1 cellular context compared by ENCODE assay signal in genomic region chr14:54944737-54945391, GRCh38.
A peak's percentile ranks its signal among the peaks of the same experiment; 100 is the strongest.
TF ChIP-seq lines count a peak whose summit lies in the region.

No MANE protein-coding gene starts in this region.

TF ChIP-seq in HepG2, 621 proteins besides CTCF, POLR2A, EP300 and RAD21 (continued from another document and continues in another):
- TF ChIP-seq, protein P1, sequence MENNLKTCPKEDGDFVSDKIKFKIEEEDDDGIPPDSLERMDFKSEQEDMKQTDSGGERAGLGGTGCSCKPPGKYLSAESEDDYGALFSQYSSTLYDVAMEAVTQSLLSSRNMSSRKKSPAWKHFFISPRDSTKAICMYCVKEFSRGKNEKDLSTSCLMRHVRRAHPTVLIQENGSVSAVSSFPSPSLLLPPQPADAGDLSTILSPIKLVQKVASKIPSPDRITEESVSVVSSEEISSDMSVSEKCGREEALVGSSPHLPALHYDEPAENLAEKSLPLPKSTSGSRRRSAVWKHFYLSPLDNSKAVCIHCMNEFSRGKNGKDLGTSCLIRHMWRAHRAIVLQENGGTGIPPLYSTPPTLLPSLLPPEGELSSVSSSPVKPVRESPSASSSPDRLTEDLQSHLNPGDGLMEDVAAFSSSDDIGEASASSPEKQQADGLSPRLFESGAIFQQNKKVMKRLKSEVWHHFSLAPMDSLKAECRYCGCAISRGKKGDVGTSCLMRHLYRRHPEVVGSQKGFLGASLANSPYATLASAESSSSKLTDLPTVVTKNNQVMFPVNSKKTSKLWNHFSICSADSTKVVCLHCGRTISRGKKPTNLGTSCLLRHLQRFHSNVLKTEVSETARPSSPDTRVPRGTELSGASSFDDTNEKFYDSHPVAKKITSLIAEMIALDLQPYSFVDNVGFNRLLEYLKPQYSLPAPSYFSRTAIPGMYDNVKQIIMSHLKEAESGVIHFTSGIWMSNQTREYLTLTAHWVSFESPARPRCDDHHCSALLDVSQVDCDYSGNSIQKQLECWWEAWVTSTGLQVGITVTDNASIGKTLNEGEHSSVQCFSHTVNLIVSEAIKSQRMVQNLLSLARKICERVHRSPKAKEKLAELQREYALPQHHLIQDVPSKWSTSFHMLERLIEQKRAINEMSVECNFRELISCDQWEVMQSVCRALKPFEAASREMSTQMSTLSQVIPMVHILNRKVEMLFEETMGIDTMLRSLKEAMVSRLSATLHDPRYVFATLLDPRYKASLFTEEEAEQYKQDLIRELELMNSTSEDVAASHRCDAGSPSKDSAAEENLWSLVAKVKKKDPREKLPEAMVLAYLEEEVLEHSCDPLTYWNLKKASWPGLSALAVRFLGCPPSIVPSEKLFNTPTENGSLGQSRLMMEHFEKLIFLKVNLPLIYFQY (CRISPR knock-in tag; IDR thresholded peaks at IDR 0.05; ENCODE audit: borderline replicate concordance): no peak
- TF ChIP-seq ELF4 (CRISPR knock-in tag; IDR thresholded peaks at IDR 0.05; ENCODE audit: borderline replicate concordance) (peak; percentile 18; the same call in 1 of the 2 replicates), KLF15 (CRISPR knock-in tag; IDR thresholded peaks at IDR 0.05; ENCODE audit: borderline replicate concordance) (no peak), ZBTB8A (CRISPR knock-in tag; IDR thresholded peaks at IDR 0.05; ENCODE audit: borderline replicate concordance, low read depth) (no peak), ZNF746 (CRISPR knock-in tag; IDR thresholded peaks at IDR 0.05) (no peak; the same call in 1 of the 2 replicates), U2AF1 (optimal IDR thresholded peaks at IDR 0.05; ENCODE audit: low read depth, low read length) (no peak), GTF3A (CRISPR knock-in tag; conservative IDR thresholded peaks at IDR 0.05) (no peak), ZNF264 (CRISPR knock-in tag; IDR thresholded peaks at IDR 0.05) (no peak; the same call in 1 of the 2 replicates), ZNF3 (CRISPR knock-in tag; IDR thresholded peaks at IDR 0.05) (no peak), BRD4 (CRISPR knock-in tag; IDR thresholded peaks at IDR 0.05) (no peak), ZNF598 (CRISPR knock-in tag; IDR thresholded peaks at IDR 0.05; ENCODE audit: borderline replicate concordance) (no peak), HMG20A (CRISPR knock-in tag; IDR thresholded peaks at IDR 0.05; ENCODE audit: borderline replicate concordance) (peak; percentile 72; the same call in 1 of the 2 replicates), ZNF644 (CRISPR knock-in tag; IDR thresholded peaks at IDR 0.05; ENCODE audit: low read depth) (0 out of 2 replicates have a peak, but pooled peaks have one; percentile 56), GABPA (IDR thresholded peaks at IDR 0.05; ENCODE audit: low read depth, low read length) (no peak), GABPA (CRISPR knock-in tag; IDR thresholded peaks at IDR 0.05; ENCODE audit: low read depth) (peak; percentile 36; the same call in 1 of the 2 replicates), ZNF556 (CRISPR knock-in tag; IDR thresholded peaks at IDR 0.05; ENCODE audit: borderline replicate concordance) (no peak), ZNF629 (CRISPR knock-in tag; conservative IDR thresholded peaks at IDR 0.05) (no peak; the same call in 1 of the 2 replicates), NR2F2 (IDR thresholded peaks at IDR 0.05; ENCODE audit: borderline replicate concordance, low read depth) (peak; percentile 62; the same call in 1 of the 2 replicates), KLF9 (CRISPR knock-in tag; IDR thresholded peaks at IDR 0.05; ENCODE audit: low read depth) (no peak), MTF2 (CRISPR knock-in tag; IDR thresholded peaks at IDR 0.05; ENCODE audit: borderline replicate concordance) (no peak), ZNF781 (CRISPR knock-in tag; IDR thresholded peaks at IDR 0.05; ENCODE audit: borderline replicate concordance, not compliant biosample characterization) (no peak), ZNF274 (CRISPR knock-in tag; IDR thresholded peaks at IDR 0.05) (no peak), CREM (IDR thresholded peaks at IDR 0.05) (peak; percentile 60; the same call in 1 of the 2 replicates), CREM (CRISPR knock-in tag; IDR thresholded peaks at IDR 0.05) (no peak), POGZ (CRISPR knock-in tag; IDR thresholded peaks at IDR 0.05) (peak; percentile 88), SNAPC2 (CRISPR knock-in tag; IDR thresholded peaks at IDR 0.05) (no peak), BRF2 (CRISPR knock-in tag; IDR thresholded peaks at IDR 0.05) (no peak), SAFB2 (CRISPR knock-in tag; IDR thresholded peaks at IDR 0.05; ENCODE audit: borderline replicate concordance, low read depth) (no peak), SMAD1 (CRISPR knock-in tag; IDR thresholded peaks at IDR 0.05; ENCODE audit: borderline replicate concordance, low read depth) (no peak), ZBTB39 (CRISPR knock-in tag; IDR thresholded peaks at IDR 0.05) (no peak), REXO4 (CRISPR knock-in tag; IDR thresholded peaks at IDR 0.05; ENCODE audit: borderline replicate concordance) (no peak), HDAC1 (CRISPR knock-in tag; IDR thresholded peaks at IDR 0.05) (peak; percentile 47; the same call in 1 of the 2 replicates), PAF1 (CRISPR knock-in tag; IDR thresholded peaks at IDR 0.05) (no peak), ZNF713 (CRISPR knock-in tag; IDR thresholded peaks at IDR 0.05) (no peak), RAD51 (IDR thresholded peaks at IDR 0.05; ENCODE audit: borderline replicate concordance) (no peak), ZNF605 (CRISPR knock-in tag; IDR thresholded peaks at IDR 0.05) (no peak), RBM39 (IDR thresholded peaks at IDR 0.05; ENCODE audit: low read depth, low read length, poor library complexity, severe bottlenecking) (no peak), HNRNPH1 (optimal IDR thresholded peaks at IDR 0.05; ENCODE audit: low read depth, low read length) (no peak)
- TF ChIP-seq, protein P2, sequence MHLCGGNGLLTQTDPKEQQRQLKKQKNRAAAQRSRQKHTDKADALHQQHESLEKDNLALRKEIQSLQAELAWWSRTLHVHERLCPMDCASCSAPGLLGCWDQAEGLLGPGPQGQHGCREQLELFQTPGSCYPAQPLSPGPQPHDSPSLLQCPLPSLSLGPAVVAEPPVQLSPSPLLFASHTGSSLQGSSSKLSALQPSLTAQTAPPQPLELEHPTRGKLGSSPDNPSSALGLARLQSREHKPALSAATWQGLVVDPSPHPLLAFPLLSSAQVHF (CRISPR knock-in tag; IDR thresholded peaks at IDR 0.05): no peak
- TF ChIP-seq, protein P3, sequence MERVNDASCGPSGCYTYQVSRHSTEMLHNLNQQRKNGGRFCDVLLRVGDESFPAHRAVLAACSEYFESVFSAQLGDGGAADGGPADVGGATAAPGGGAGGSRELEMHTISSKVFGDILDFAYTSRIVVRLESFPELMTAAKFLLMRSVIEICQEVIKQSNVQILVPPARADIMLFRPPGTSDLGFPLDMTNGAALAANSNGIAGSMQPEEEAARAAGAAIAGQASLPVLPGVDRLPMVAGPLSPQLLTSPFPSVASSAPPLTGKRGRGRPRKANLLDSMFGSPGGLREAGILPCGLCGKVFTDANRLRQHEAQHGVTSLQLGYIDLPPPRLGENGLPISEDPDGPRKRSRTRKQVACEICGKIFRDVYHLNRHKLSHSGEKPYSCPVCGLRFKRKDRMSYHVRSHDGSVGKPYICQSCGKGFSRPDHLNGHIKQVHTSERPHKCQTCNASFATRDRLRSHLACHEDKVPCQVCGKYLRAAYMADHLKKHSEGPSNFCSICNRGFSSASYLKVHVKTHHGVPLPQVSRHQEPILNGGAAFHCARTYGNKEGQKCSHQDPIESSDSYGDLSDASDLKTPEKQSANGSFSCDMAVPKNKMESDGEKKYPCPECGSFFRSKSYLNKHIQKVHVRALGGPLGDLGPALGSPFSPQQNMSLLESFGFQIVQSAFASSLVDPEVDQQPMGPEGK (CRISPR knock-in tag; IDR thresholded peaks at IDR 0.05): no peak
- TF ChIP-seq, protein P4, sequence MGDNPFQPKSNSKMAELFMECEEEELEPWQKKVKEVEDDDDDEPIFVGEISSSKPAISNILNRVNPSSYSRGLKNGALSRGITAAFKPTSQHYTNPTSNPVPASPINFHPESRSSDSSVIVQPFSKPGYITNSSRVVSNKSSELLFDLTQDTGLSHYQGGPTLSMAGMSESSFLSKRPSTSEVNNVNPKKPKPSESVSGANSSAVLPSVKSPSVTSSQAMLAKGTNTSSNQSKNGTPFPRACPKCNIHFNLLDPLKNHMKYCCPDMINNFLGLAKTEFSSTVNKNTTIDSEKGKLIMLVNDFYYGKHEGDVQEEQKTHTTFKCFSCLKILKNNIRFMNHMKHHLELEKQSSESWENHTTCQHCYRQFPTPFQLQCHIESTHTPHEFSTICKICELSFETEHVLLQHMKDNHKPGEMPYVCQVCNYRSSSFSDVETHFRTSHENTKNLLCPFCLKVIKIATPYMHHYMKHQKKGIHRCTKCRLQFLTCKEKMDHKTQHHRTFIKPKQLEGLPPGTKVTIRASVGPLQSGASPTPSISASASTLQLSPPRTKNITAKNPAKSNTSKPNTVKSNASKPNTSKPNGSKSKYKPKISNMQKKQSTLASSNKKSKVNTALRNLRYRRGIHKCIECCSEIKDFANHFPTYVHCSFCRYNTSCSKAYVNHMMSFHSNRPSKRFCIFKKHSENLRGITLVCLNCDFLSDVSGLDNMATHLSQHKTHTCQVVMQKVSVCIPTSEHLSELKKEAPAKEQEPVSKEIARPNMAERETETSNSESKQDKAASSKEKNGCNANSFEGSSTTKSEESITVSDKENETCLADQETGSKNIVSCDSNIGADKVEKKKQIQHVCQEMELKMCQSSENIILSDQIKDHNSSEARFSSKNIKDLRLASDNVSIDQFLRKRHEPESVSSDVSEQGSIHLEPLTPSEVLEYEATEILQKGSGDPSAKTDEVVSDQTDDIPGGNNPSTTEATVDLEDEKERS (CRISPR knock-in tag; IDR thresholded peaks at IDR 0.05): peak; percentile 81; the same call in 1 of the 2 replicates
- TF ChIP-seq, protein P5, sequence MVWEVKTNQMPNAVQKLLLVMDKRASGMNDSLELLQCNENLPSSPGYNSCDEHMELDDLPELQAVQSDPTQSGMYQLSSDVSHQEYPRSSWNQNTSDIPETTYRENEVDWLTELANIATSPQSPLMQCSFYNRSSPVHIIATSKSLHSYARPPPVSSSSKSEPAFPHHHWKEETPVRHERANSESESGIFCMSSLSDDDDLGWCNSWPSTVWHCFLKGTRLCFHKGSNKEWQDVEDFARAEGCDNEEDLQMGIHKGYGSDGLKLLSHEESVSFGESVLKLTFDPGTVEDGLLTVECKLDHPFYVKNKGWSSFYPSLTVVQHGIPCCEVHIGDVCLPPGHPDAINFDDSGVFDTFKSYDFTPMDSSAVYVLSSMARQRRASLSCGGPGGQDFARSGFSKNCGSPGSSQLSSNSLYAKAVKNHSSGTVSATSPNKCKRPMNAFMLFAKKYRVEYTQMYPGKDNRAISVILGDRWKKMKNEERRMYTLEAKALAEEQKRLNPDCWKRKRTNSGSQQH (CRISPR knock-in tag; IDR thresholded peaks at IDR 0.05; ENCODE audit: low read depth): no peak
- TF ChIP-seq, protein P6, sequence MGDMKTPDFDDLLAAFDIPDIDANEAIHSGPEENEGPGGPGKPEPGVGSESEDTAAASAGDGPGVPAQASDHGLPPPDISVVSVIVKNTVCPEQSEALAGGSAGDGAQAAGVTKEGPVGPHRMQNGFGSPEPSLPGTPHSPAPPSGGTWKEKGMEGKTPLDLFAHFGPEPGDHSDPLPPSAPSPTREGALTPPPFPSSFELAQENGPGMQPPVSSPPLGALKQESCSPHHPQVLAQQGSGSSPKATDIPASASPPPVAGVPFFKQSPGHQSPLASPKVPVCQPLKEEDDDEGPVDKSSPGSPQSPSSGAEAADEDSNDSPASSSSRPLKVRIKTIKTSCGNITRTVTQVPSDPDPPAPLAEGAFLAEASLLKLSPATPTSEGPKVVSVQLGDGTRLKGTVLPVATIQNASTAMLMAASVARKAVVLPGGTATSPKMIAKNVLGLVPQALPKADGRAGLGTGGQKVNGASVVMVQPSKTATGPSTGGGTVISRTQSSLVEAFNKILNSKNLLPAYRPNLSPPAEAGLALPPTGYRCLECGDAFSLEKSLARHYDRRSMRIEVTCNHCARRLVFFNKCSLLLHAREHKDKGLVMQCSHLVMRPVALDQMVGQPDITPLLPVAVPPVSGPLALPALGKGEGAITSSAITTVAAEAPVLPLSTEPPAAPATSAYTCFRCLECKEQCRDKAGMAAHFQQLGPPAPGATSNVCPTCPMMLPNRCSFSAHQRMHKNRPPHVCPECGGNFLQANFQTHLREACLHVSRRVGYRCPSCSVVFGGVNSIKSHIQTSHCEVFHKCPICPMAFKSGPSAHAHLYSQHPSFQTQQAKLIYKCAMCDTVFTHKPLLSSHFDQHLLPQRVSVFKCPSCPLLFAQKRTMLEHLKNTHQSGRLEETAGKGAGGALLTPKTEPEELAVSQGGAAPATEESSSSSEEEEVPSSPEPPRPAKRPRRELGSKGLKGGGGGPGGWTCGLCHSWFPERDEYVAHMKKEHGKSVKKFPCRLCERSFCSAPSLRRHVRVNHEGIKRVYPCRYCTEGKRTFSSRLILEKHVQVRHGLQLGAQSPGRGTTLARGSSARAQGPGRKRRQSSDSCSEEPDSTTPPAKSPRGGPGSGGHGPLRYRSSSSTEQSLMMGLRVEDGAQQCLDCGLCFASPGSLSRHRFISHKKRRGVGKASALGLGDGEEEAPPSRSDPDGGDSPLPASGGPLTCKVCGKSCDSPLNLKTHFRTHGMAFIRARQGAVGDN (CRISPR knock-in tag; IDR thresholded peaks at IDR 0.05): peak; percentile 57
